8 cellular contexts compared by ENCODE assay signal in the genomic region with DNA sequence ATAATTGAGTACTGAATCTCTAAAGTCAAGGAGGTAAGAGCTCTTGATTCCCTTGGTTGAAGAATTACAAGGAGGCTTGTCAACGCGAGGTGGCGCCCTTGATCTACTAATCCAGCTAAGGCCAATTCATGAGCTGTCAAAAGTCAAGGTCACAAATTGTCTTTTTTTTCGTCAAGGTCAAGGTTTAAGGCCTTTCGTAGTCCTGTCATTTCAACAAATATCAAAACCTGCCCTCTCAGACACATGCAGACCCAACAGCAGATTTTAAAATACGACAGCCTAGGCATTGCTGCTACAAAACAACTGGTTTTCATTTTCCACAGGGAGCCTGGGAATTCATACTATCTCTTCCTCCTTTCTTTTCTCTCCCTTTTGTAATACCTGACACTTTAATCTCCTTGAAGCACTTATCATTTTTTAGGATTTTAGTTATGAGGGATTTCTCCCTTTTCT. TPM values are rescaled to one million over a fixed set of nuclear protein-coding genes. Genes with fewer than 3 reads are reported as not detected.
A peak's percentile ranks its signal among the peaks of the same experiment; 100 is the strongest.
DNase-seq lines count a peak whose midpoint lies in the region; ATAC-seq, FAIRE-seq and TF ChIP-seq lines count a peak whose summit lies in the region.

No MANE protein-coding gene starts in this region.

- no peak for ATAC-seq in GM19328 (IDR thresholded peaks at IDR 0.05; ENCODE audit: unreplicated experiment)

- DNase-seq in AG04450 (ENCODE audit: low read depth, low spot score) = peak; percentile 37
- DNase-seq in H54 (ENCODE audit: insufficient read length, low spot score) = peak; percentile 95
- peak; percentile 62 for DNase-seq in NCI-H82 treated with DMSO at 0.1 percent for 48 hours (lab: John Stamatoyannopoulos, UW; ENCODE audit: unreplicated experiment)
- DNase-seq in activated CD8-positive, alpha-beta memory T cell treated with anti-CD3 and anti-CD28 coated beads for 1 hour (ENCODE audit: extremely low read depth in 1 of 2, low read depth in 1 of 2) = peak; percentile 71 to 77
- DNase-seq in effector memory CD4-positive, alpha-beta T cell = peak; percentile 60 to 74 (median 61)
- DNase-seq in middle frontal gyrus (ENCODE audit: extremely low spot score, low spot score) = peak; percentile 25
- DNase-seq in stimulated activated CD8-positive, alpha-beta memory T cell treated with anti-CD3 and anti-CD28 coated beads, Interleukin-4, amount 100 ng/mL, for 1 hour (ENCODE audit: low read depth in 2 of 2, low spot score in 1 of 2) = peak; percentile 58 to 75

- peaks cover 83% of the 10 kb centered on the region for H3K27me3 ChIP-seq in AG04450 (ENCODE audit: control insufficient read depth, insufficient read depth, low read length)
- H3K27me3 ChIP-seq in effector memory CD4-positive, alpha-beta T cell (replicated peaks; ENCODE audit: control insufficient read depth, insufficient read depth, low read length, poor library complexity, severe bottlenecking) = peaks cover 75% of the 10 kb centered on the region

- peak; percentile 80 for TF ChIP-seq CTCF in AG04450 (IDR thresholded peaks at IDR 0.05; ENCODE audit: low read depth, low read length)

- POLR2A ChIA-PET in AG04450 (lab: Yijun Ruan, JAX) = interaction anchor here (0.6 to 0.7 kb wide), 2 partner anchors 12 to 368 kb away, joined by 4 to 12 read pairs; no protein-coding TSS in a partner anchor

- no peak overlapping the region for H3K27ac ChIP-seq in AG04450 (ENCODE audit: low read depth, low read length)
- H3K27ac ChIP-seq in effector memory CD4-positive, alpha-beta T cell (ENCODE audit: insufficient read depth, low read length, poor library complexity, severe bottlenecking) = no peak overlapping the region

- CTCF ChIA-PET in AG04450 (lab: Charles Lee) = interaction anchor here (0.5 to 3.2 kb wide), 73 partner anchors 9 to 1725 kb away, joined by 3 to 68 read pairs (median 5); no protein-coding TSS in a partner anchor

- H3K36me3 ChIP-seq in effector memory CD4-positive, alpha-beta T cell (ENCODE audit: control insufficient read depth, insufficient read depth, low read length) = no peaks in the 10 kb centered on the region

- FAIRE-seq in H54 (lab: Jason Lieb, UNC) = peak; percentile 75

- peaks cover 11% of the 10 kb centered on the region; the same call in 1 of the 2 replicates for H3K9me3 ChIP-seq in AG04450 (ENCODE audit: control insufficient read depth, insufficient read depth, low read length)
- no peaks in the 10 kb centered on the region for H3K9me3 ChIP-seq in effector memory CD4-positive, alpha-beta T cell (ENCODE audit: control insufficient read depth, low read length)

- peaks cover 37% of the 10 kb centered on the region for H3K4me1 ChIP-seq in effector memory CD4-positive, alpha-beta T cell (ENCODE audit: control insufficient read depth, insufficient read depth, low read length, poor library complexity, severe bottlenecking)

- no peak for TF ChIP-seq POLR2A in H54 (IDR thresholded peaks at IDR 0.05; ENCODE audit: low read depth, low read length)

- no peak overlapping the region for H3K4me3 ChIP-seq in AG04450 (ENCODE audit: low read depth, low read length)
- no peak overlapping the region for H3K4me3 ChIP-seq in effector memory CD4-positive, alpha-beta T cell (ENCODE audit: insufficient read depth, low read depth, low read length, poor library complexity, severe bottlenecking)

RNA-seq across cellular contexts. Expression of a gene that starts 3.6 kb away (rescaled TPM):
- not detected in 2 replicates for polyA plus RNA-seq in AG04450 (2011; rRNA removed)
- polyA minus RNA-seq in AG04450 (2011; rRNA and poly(A)+ RNA removed) = not detected in 2 replicates

RNA-seq across cellular contexts. Expression of a gene that starts 11.3 kb away (rescaled TPM):
- polyA plus RNA-seq in AG04450 (2011; rRNA removed) = 0.04 and 0.14 TPM in 2 replicates
- polyA minus RNA-seq in AG04450 (2011; rRNA and poly(A)+ RNA removed) = 0.09 and 0.17 TPM in 2 replicates

RNA-seq across cellular contexts. Expression of a gene that starts 22.2 kb away (rescaled TPM):
- 0.36 and 0.47 TPM in 2 replicates for polyA plus RNA-seq in AG04450 (2011; rRNA removed)
- polyA minus RNA-seq in AG04450 (2011; rRNA and poly(A)+ RNA removed) = 0.28 and 0.56 TPM in 2 replicates

RNA-seq across cellular contexts. Expression of a gene that starts 31.0 kb away (rescaled TPM):
- polyA plus RNA-seq in AG04450 (2011; rRNA removed) = 0.78 and 1.5 TPM in 2 replicates
- polyA minus RNA-seq in AG04450 (2011; rRNA and poly(A)+ RNA removed) = 0.18 TPM in 1 of 2 replicates, not detected in the other

RNA-seq across cellular contexts. Expression of a gene that starts 39.8 kb away (rescaled TPM):
- polyA plus RNA-seq in AG04450 (2011; rRNA removed) = 5.1 and 5.3 TPM in 2 replicates
- polyA minus RNA-seq in AG04450 (2011; rRNA and poly(A)+ RNA removed) = 1.7 and 2.6 TPM in 2 replicates

Comparison
In these comparisons a context has a peak if more than half of its experiments do, and no peak if none do; other contexts are left out.
1. DNase-seq: peak in every context shown above with its lines; median percentile 95 in H54; 74 in activated CD8-positive, alpha-beta memory T cell treated with anti-CD3 and anti-CD28 coated beads for 1 hour; 66 in stimulated activated CD8-positive, alpha-beta memory T cell treated with anti-CD3 and anti-CD28 coated beads, Interleukin-4, amount 100 ng/mL, for 1 hour; 62 in NCI-H82 treated with DMSO at 0.1 percent for 48 hours; 61 in effector memory CD4-positive, alpha-beta T cell; 37 in AG04450; 25 in middle frontal gyrus.